ENCODE assay signal across 8 cellular contexts in the genomic region with DNA sequence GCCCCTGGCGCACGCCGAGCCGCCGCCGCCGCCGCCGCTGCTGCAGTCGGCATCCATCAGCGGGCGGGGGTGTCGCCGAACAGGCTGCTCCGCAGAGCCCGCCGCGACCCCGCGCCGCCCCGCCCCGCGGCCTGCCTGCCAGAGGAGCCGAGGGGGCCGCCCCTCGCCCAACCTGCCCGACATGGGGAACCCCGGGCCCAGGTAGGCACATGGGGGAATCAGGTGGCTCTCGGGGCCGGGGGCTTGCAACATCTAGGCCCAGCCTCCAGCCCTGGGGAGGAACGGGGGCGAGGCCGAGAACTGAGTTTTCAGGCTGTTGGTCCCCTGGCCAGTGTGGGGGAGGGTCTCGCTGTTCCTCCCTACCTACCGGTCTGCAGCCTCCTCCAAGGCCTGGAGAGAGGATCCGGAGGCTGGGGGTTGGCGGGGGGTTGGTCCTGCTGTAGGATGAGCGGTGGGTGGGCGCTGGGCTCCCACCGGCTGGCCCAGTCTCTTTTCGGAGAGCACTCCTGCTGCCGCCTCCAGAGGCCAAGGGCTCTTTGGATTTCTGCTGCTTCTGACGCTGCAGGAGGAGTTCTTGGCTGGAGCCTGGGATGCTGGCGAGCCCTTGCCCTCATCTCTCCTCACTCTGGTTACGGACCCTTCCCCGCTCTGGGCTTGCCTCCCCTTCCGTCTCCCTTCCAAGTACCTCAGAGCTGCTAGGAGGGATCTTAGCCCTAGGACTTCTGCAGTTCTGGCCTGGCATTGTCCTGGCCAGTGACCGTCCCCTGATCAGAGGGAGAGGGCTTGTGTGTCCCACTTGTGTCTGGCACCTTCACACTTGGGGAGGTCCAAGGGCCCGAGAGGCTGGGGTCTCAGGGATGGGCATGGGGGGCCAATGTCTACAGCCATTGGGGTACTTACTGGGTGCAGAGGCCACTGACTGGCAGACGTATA. TPM values are rescaled to one million over a fixed set of nuclear protein-coding genes. Genes with fewer than 3 reads are reported as not detected.
DNase-seq lines count a peak whose midpoint lies in the region; ATAC-seq and TF ChIP-seq lines count a peak whose summit lies in the region.

A gene (plus strand): TSS at position 45 of the 933 bp plus-strand sequence. CDS start 19,038 bp downstream, outside the sequence.

- H3K9me3 Mint-ChIP-seq in brain, result no peaks in the 10 kb centered on the region

- ATAC-seq in GM18868 (IDR thresholded peaks at IDR 0.05; ENCODE audit: unreplicated experiment), result no peak

- TF ChIP-seq CTCF in HFF-Myc (IDR thresholded peaks at IDR 0.05; ENCODE audit: low read depth, low read length, missing control alignments) (no peak), brain (conservative IDR thresholded peaks at IDR 0.05) (no peak)

- H3K4me1 Mint-ChIP-seq in brain, result peaks cover 46% of the 10 kb centered on the region

- peak within 1 kb of the TSS; percentile 77 to 93 (median 87) for H3K27ac Mint-ChIP-seq in brain

- H3K27ac ChIP-seq in skin epidermis, result peak within 1 kb of the TSS in 19 of 21 experiments; percentile 34 to 82 (median 70)

- H3K36me3 Mint-ChIP-seq in brain, result no peaks in the 10 kb centered on the region

- H3K4me3 ChIP-seq in HFF-Myc (replicated peaks; ENCODE audit: low read depth, low read length) (peak within 1 kb of the TSS; percentile 70), skin epidermis (peak within 1 kb of the TSS; percentile 35 to 66 (median 47))

- H3K27me3 Mint-ChIP-seq in brain, result peaks cover 4% of the 10 kb centered on the region

- H3K4me3 Mint-ChIP-seq in brain, result peak within 1 kb of the TSS; percentile 86 to 93 (median 90)

- DNase-seq in AG08395 (ENCODE audit: low spot score) (peak; percentile 46), HFF-Myc (ENCODE audit: extremely low read depth, low read depth) (no peak), inferior parietal cortex (ENCODE audit: extremely low spot score) (peak; percentile 24), NCI-H2029 (lab: John Stamatoyannopoulos, UW) (no peak), NOMO-1 (lab: John Stamatoyannopoulos, UW; ENCODE audit: unreplicated experiment in 2 of 2) (no peak)

RNA-seq across cellular contexts. Expression of the gene that starts here (rescaled TPM):
- polyA plus RNA-seq in brain (ENCODE audit: insufficient read depth, low read depth, low replicate concordance), result 87.6 TPM

Comparison
In these comparisons a context has a peak if more than half of its experiments do, and no peak if none do; other contexts are left out.
1. DNase-seq: peak in AG08395 (single experiment) and inferior parietal cortex (single experiment); none in HFF-Myc (single experiment), NCI-H2029 (single experiment) and NOMO-1 (0 of 2).